In the genomic region with DNA sequence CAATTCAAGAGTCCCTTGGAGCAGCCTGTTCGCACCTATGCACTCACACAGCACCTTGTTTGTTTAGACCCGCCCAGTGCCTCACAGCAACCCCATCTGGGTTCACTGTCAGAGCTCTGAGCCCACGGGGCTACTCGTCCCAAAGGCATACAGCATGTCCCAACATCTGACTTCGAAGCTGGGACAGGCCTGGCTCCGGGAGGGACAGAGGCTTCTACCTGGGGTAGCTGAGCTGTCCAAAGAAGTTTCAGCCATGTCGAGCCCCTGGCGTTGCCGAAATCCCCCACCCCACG, we compare ENCODE assay signal across 1 cellular context.
TF ChIP-seq lines count a peak whose summit lies in the region.

No MANE protein-coding gene starts in this region.

TF ChIP-seq in K562, 482 proteins besides CTCF, POLR2A, EP300 and RAD21:
- TF ChIP-seq MGA (IDR thresholded peaks at IDR 0.05) (peak; percentile 20; the same call in 1 of the 2 replicates), SRSF1 (IDR thresholded peaks at IDR 0.05; ENCODE audit: low read depth, low read length) (no peak), L3MBTL2 (IDR thresholded peaks at IDR 0.05) (peak; percentile 41; the same call in 1 of the 2 replicates)
TF ChIP-seq in K562: peak in this region for 2.
